ENCODE assay signal across 8 cellular contexts in genomic region chr4:74133786-74134499, GRCh38. TPM values are rescaled to one million over a fixed set of nuclear protein-coding genes. Genes with fewer than 3 reads are reported as not detected.
A peak's percentile ranks its signal among the peaks of the same experiment; 100 is the strongest.
DNase-seq lines count a peak whose midpoint lies in the region; ATAC-seq, FAIRE-seq and TF ChIP-seq lines count a peak whose summit lies in the region.

No MANE protein-coding gene starts in this region.

- H3K9me3 Mint-ChIP-seq in activated CD4-positive, alpha-beta T cell treated with anti-CD3 and anti-CD28 coated beads, Interleukin-2, amount 10 ng/mL, durations not matched to agents 7 days and 5 days: no peaks in the 10 kb centered on the region

- POLR2A ChIA-PET in activated CD4-positive, alpha-beta T cell treated with anti-CD3 and anti-CD28 coated beads, Interleukin-2, amount 10 ng/mL, durations not matched to agents 7 days and 5 days (lab: Charles Lee): interaction anchor here (0.7 kb wide), 1 partner anchor 9 kb away, joined by 3 read pairs; no protein-coding TSS in a partner anchor

- ATAC-seq in HG02973 (IDR thresholded peaks at IDR 0.05; ENCODE audit: unreplicated experiment): peak; percentile 72

- H3K27ac ChIP-seq in epithelial cell of prostate: peak overlapping the region; percentile 2

- H3K27ac Mint-ChIP-seq in activated CD4-positive, alpha-beta T cell treated with anti-CD3 and anti-CD28 coated beads, Interleukin-2, amount 10 ng/mL, durations not matched to agents 7 days and 5 days: no peak overlapping the region

- peak; percentile 62 for FAIRE-seq in GM12892 (lab: Jason Lieb, UNC)

- peaks cover 14% of the 10 kb centered on the region for H3K27me3 Mint-ChIP-seq in activated CD4-positive, alpha-beta T cell treated with anti-CD3 and anti-CD28 coated beads, Interleukin-2, amount 10 ng/mL, durations not matched to agents 7 days and 5 days

- H3K4me1 Mint-ChIP-seq in activated CD4-positive, alpha-beta T cell treated with anti-CD3 and anti-CD28 coated beads, Interleukin-2, amount 10 ng/mL, durations not matched to agents 7 days and 5 days: no peaks in the 10 kb centered on the region

- H3K4me3 Mint-ChIP-seq in activated CD4-positive, alpha-beta T cell treated with anti-CD3 and anti-CD28 coated beads, Interleukin-2, amount 10 ng/mL, durations not matched to agents 7 days and 5 days: no peak overlapping the region

- peak; percentile 86 for DNase-seq in ACHN
- DNase-seq in GM12892 (ENCODE audit: insufficient read length): no peak
- DNase-seq in NCI-H345 (lab: John Stamatoyannopoulos, UW): peak; percentile 69
- peak; percentile 68 for DNase-seq in activated CD4-positive, alpha-beta T cell treated with anti-CD3 and anti-CD28 coated beads, Interleukin-2, amount 10 ng/mL, durations not matched to agents 7 days and 5 days
- no peak for DNase-seq in epithelial cell of prostate (ENCODE audit: low read depth, low spot score)
- peak; percentile 69 for DNase-seq in middle frontal gyrus (ENCODE audit: extremely low spot score, low spot score)
- DNase-seq in stromal cell of bone marrow (ENCODE audit: low read depth): peak; percentile 75

- TF ChIP-seq POLR2A in GM12892 (IDR thresholded peaks at IDR 0.05; ENCODE audit: low read depth, low read length): no peak

- H3K36me3 Mint-ChIP-seq in activated CD4-positive, alpha-beta T cell treated with anti-CD3 and anti-CD28 coated beads, Interleukin-2, amount 10 ng/mL, durations not matched to agents 7 days and 5 days (ENCODE audit: low read depth): no peaks in the 10 kb centered on the region

- CTCF ChIA-PET in activated CD4-positive, alpha-beta T cell treated with anti-CD3 and anti-CD28 coated beads, Interleukin-2, amount 10 ng/mL, durations not matched to agents 7 days and 5 days (lab: Charles Lee): no interaction called here

- in situ Hi-C loops in ACHN (cut with HindIII; ENCODE audit: low pct_ligation_motif_present, low pct_unique_long_range_greater_than_20kb, low sequenced_read_pairs): no loop called here

RNA-seq across cellular contexts. Expression of gene MTHFD2L, which starts 24.0 kb away (rescaled TPM):
- 8.7 TPM for polyA plus RNA-seq in GM12892 (2012; ENCODE audit: missing spikeins)
- 1 to 10 TPM; 7.9 to 8.9 TPM for total RNA-seq in activated CD4-positive, alpha-beta T cell treated with anti-CD3 and anti-CD28 coated beads, Interleukin-2, amount 10 ng/mL, durations not matched to agents 7 days and 5 days

RNA-seq across cellular contexts. Expression of gene CXCL2, which starts 34.9 kb away (rescaled TPM):
- not detected for polyA plus RNA-seq in GM12892 (2012; ENCODE audit: missing spikeins)
- under 1 TPM in 1 of 2 experiments, not detected in 1; 0.22 TPM for total RNA-seq in activated CD4-positive, alpha-beta T cell treated with anti-CD3 and anti-CD28 coated beads, Interleukin-2, amount 10 ng/mL, durations not matched to agents 7 days and 5 days

Comparison
In these comparisons a context has a peak if more than half of its experiments do, and no peak if none do; other contexts are left out.
1. DNase-seq: peak in ACHN (single experiment), NCI-H345 (single experiment), activated CD4-positive, alpha-beta T cell treated with anti-CD3 and anti-CD28 coated beads, Interleukin-2, amount 10 ng/mL, durations not matched to agents 7 days and 5 days (single experiment), middle frontal gyrus (single experiment) and stromal cell of bone marrow (single experiment); none in GM12892 (single experiment) and epithelial cell of prostate (single experiment).